13 cellular contexts compared by ENCODE assay signal in the genomic region with DNA sequence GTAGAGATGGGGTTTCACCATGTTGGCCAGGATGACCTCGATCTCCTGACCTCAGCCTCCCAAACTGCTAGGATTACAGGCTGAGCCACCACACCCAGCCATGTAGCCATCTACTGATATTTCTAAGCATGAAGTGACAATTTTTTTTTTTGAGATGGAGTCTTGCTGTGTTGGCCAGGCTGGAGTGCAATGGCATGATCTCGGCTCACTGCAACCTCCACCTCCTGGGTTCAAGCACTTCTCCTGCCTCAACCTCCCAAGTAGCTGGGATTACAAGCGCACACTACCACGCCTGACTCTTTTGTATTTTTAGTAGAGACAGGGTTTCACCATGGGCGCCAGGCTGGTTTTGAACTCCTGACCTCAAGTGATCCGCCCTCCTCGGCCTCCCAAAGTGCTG. TPM values are rescaled to one million over a fixed set of nuclear protein-coding genes. Genes with fewer than 3 reads are reported as not detected.
"Had no signal": no experiment of that assay in that cellular context is flagged by ENCODE, and none has a peak within 500 bp of the region (broad histone marks: within the 10 kb centered on the region; RNA-seq: fewer than 3 reads in every experiment).

No MANE protein-coding gene starts in this region.

RNA-seq across cellular contexts. Expression of a gene that starts 40.9 kb away (rescaled TPM):
- total RNA-seq: activated B cell treated with CpG ODN at 0.5 μM for 24 hours; activated CD4-positive, alpha-beta memory T cell treated with anti-CD3 and anti-CD28 coated beads for 36 hours; activated CD4-positive, alpha-beta memory T cell treated with anti-CD3 and anti-CD28 coated beads, Interleukin-2, amount 10 ng/mL, durations not matched to agents 7 days and 5 days; activated CD4-positive, alpha-beta T cell treated with anti-CD3 and anti-CD28 coated beads for 36 hours; activated CD4-positive, alpha-beta T cell treated with anti-CD3 and anti-CD28 coated beads, Interleukin-2, amount 10 ng/mL, durations not matched to agents 24 days and 14 days; activated CD4-positive, alpha-beta T cell treated with anti-CD3 and anti-CD28 coated beads, Interleukin-2, amount 10 ng/mL, durations not matched to agents 7 days and 5 days; activated CD8-positive, alpha-beta memory T cell treated with anti-CD3 and anti-CD28 coated beads for 36 hours; activated CD8-positive, alpha-beta memory T cell treated with anti-CD3 and anti-CD28 coated beads, Interleukin-2, amount 10 ng/mL, durations not matched to agents 7 days and 5 days; activated CD8-positive, alpha-beta T cell treated with anti-CD3 and anti-CD28 coated beads for 36 hours; activated CD8-positive, alpha-beta T cell treated with anti-CD3 and anti-CD28 coated beads, Interleukin-2, amount 10 ng/mL, durations not matched to agents 7 days and 5 days; T-helper 1 cell treated with Interleukin-12 subunit alpha and Interleukin-12 subunit beta and Interleukin-4 antibody, amounts not matched to agents 30 ng/mL and 1 ng/mL, for 36 hours; T-helper 17 cell; T-helper 2 cell treated with Interferon-gamma antibody and Interleukin-4, amounts not matched to agents 100 ng/mL and 5 ng/mL, for 36 hours had no signal
